Comparison of ENCODE assay signal across 16 cellular contexts in genomic region chr17:66715076-66715675, GRCh38.
A peak's percentile ranks its signal among the peaks of the same experiment; 100 is the strongest.
DNase-seq lines count a peak whose midpoint lies in the region; ATAC-seq and TF ChIP-seq lines count a peak whose summit lies in the region.
"Had no signal": no experiment of that assay in that cellular context is flagged by ENCODE, and none has a peak within 500 bp of the region (broad histone marks: within the 10 kb centered on the region; RNA-seq: fewer than 3 reads in every experiment).

No MANE protein-coding gene starts in this region.

- H3K4me3 ChIP-seq in neural progenitor cell (no peak overlapping the region), body of pancreas (no peak overlapping the region)
- H3K4me3 ChIP-seq: coronary artery, SJCRH30, thoracic aorta had no signal

- H2AFZ ChIP-seq in H9 (ENCODE audit: low read length): no peak overlapping the region
- peak overlapping the region; percentile 85 for H2AFZ ChIP-seq in neural progenitor cell (replicated peaks)

- H3K27me3 Mint-ChIP-seq in H9 (ENCODE audit: low read depth) (peaks cover 2% of the 10 kb centered on the region; the same call in 1 of the 2 replicates), neural progenitor cell (ENCODE audit: insufficient read depth, low read depth) (peaks cover 11% of the 10 kb centered on the region)
- H3K27me3 Mint-ChIP-seq: activated T-helper 17 cell treated with anti-CD3 and anti-CD28 coated beads, Interleukin-2, amount 50 U/mL, for 72 hours had no signal

- TF ChIP-seq POLR2A in body of pancreas (IDR thresholded peaks at IDR 0.05): no peak

- no peaks in the 10 kb centered on the region for H3F3A ChIP-seq in neural progenitor cell (ENCODE audit: low read depth)

- no peak overlapping the region for H2BK120ac ChIP-seq in H9 (ENCODE audit: low read depth, low read length, poor library complexity, severe bottlenecking)

- H4K8ac ChIP-seq in H9 (replicated peaks; ENCODE audit: insufficient read length, low read depth, low read length): no peak overlapping the region

- no peak overlapping the region for H3K27ac ChIP-seq in H9 (ENCODE audit: insufficient read length, low read depth, low read length)
- H3K27ac ChIP-seq in caudate nucleus (ENCODE audit: low read depth, low read length): peak overlapping the region; percentile 52
- H3K27ac ChIP-seq in neural progenitor cell: no peak overlapping the region
- no peak overlapping the region for H3K27ac ChIP-seq in body of pancreas
- H3K27ac ChIP-seq: coronary artery, neutrophil, SJCRH30, thoracic aorta had no signal

- H3K4me2 ChIP-seq in H9 (ENCODE audit: insufficient read depth, insufficient read length, low read length) (no peak overlapping the region), neural progenitor cell (peak overlapping the region; percentile 47)

- no peaks in the 10 kb centered on the region for H3K23me2 ChIP-seq in H9 (ENCODE audit: insufficient read length, low read depth, low read length, poor library complexity, severe bottlenecking)

- H3K9me3 Mint-ChIP-seq in H9 (no peaks in the 10 kb centered on the region), neural progenitor cell (no peaks in the 10 kb centered on the region)
- H3K9me3 Mint-ChIP-seq: activated T-helper 17 cell treated with anti-CD3 and anti-CD28 coated beads, Interleukin-2, amount 50 U/mL, for 72 hours had no signal

- no peak overlapping the region for H3K4me3 Mint-ChIP-seq in H9
- H3K4me3 Mint-ChIP-seq in neural progenitor cell: no peak overlapping the region

- H3K14ac ChIP-seq in H9 (ENCODE audit: insufficient read depth, low read length): no peak overlapping the region

- peak; percentile 28 for DNase-seq in H9
- DNase-seq in NCI-H2227 (lab: John Stamatoyannopoulos, UW; ENCODE audit: unreplicated experiment): peak; percentile 25
- DNase-seq in caudate nucleus (lab: John Stamatoyannopoulos, UW): no peak
- DNase-seq in neural progenitor cell (ENCODE audit: low spot score): no peak
- DNase-seq in COLO668 (lab: John Stamatoyannopoulos, UW; ENCODE audit: unreplicated experiment): no peak
- DNase-seq in body of pancreas: no peak
- no peak for DNase-seq in SKM-1 (lab: John Stamatoyannopoulos, UW; ENCODE audit: unreplicated experiment)
- DNase-seq: activated CD4-positive, alpha-beta T cell treated with anti-CD3 and anti-CD28 coated beads for 48 hours; aorta; right cardiac atrium; stimulated activated CD4-positive, alpha-beta T cell treated with anti-CD3 and anti-CD28 coated beads, Interleukin-2, amount 100 ng/mL, for 48 hours had no signal

- H3K27ac Mint-ChIP-seq in H9: peak overlapping the region; percentile 64 to 75 (median 68); a peak in 1 of 7 replicates
- H3K27ac Mint-ChIP-seq in neural progenitor cell: no peak overlapping the region

- intact Hi-C loops in body of pancreas (cut with DNase I): no loop called here

- H2BK5ac ChIP-seq in H9 (ENCODE audit: insufficient read length, low read length): no peak overlapping the region

- H3K79me1 ChIP-seq in H9 (ENCODE audit: insufficient read depth, low read depth, low read length, poor library complexity, severe bottlenecking): no peaks in the 10 kb centered on the region

- H3K56ac ChIP-seq in H9 (ENCODE audit: insufficient read length, low read depth, low read length): no peak overlapping the region

- H3K36me3 Mint-ChIP-seq in H9 (ENCODE audit: insufficient read depth in 1 of 3, low read depth in 3 of 3) (no peaks in the 10 kb centered on the region; a peak in 1 of 7 replicates), neural progenitor cell (no peaks in the 10 kb centered on the region)

- no peak overlapping the region for H4K91ac ChIP-seq in H9 (ENCODE audit: insufficient read length, low read depth, low read length)

- H4K20me1 ChIP-seq in H9 (ENCODE audit: control insufficient read depth, insufficient read depth, insufficient read length) (no peaks in the 10 kb centered on the region), neural progenitor cell (ENCODE audit: low read depth) (no peaks in the 10 kb centered on the region)

- no peak for ATAC-seq in body of pancreas

- H3K9me3 ChIP-seq in H9 (ENCODE audit: control insufficient read depth, low read depth, low read length) (no peaks in the 10 kb centered on the region), neural progenitor cell (ENCODE audit: low read depth) (no peaks in the 10 kb centered on the region), body of pancreas (no peaks in the 10 kb centered on the region)
- H3K9me3 ChIP-seq: neutrophil, SJCRH30, thoracic aorta had no signal

- H3K4me1 ChIP-seq in H9 (ENCODE audit: insufficient read depth, low read length) (peaks cover 7% of the 10 kb centered on the region), neural progenitor cell (peaks cover 20% of the 10 kb centered on the region), body of pancreas (peaks cover 38% of the 10 kb centered on the region)

- H3K9ac ChIP-seq in H9 (ENCODE audit: extremely low read depth, insufficient read length, low read length): no peak overlapping the region
- H3K9ac ChIP-seq in neural progenitor cell: no peak overlapping the region

- peaks cover 60 to 66% of the 10 kb centered on the region in 2 experiments for H3K4me1 Mint-ChIP-seq in H9
- H3K4me1 Mint-ChIP-seq in neural progenitor cell: peaks cover 57% of the 10 kb centered on the region

- no peak overlapping the region for H2BK12ac ChIP-seq in H9 (ENCODE audit: insufficient read length, low read depth, low read length)

- no peak overlapping the region for H2BK20ac ChIP-seq in H9 (ENCODE audit: low read depth, low read length, poor library complexity, severe bottlenecking)

- H2AK5ac ChIP-seq in H9 (ENCODE audit: insufficient read length, low read length): no peak overlapping the region

- no CpG with 5 or more reads among the region's 11 CpGs for WGBS in H9 (ENCODE audit: extremely low coverage, insufficient read length, low lambda C conversion rate)
- WGBS in body of pancreas, 2 donors: 49 to 50% methylated on average over 11 of the region's 11 CpGs

- H3K36me3 ChIP-seq in neural progenitor cell: no peaks in the 10 kb centered on the region
- no peaks in the 10 kb centered on the region for H3K36me3 ChIP-seq in body of pancreas (replicated peaks in 1 of 2; ENCODE audit: insufficient read depth in 1 of 2, low read depth in 2 of 2)
- H3K36me3 ChIP-seq: neutrophil, SJCRH30, thoracic aorta had no signal

- no peak overlapping the region for H3T11ph ChIP-seq in H9 (ENCODE audit: low read length)

- H2BK15ac ChIP-seq in H9 (ENCODE audit: low read depth, low read length): no peak overlapping the region

- H4K5ac ChIP-seq in H9 (ENCODE audit: insufficient read length, low read depth, low read length): no peak overlapping the region

- no peak overlapping the region for H3K4ac ChIP-seq in H9 (ENCODE audit: low read depth, low read length)

- H3K18ac ChIP-seq in H9 (ENCODE audit: insufficient read length, low read depth, low read length): no peak overlapping the region

- TF ChIP-seq CTCF in H9 (conservative IDR thresholded peaks at IDR 0.05): no peak
- no peak for TF ChIP-seq CTCF in neural progenitor cell (IDR thresholded peaks at IDR 0.05)
- TF ChIP-seq CTCF in body of pancreas (IDR thresholded peaks at IDR 0.05): no peak

- no peak overlapping the region for H3K23ac ChIP-seq in H9 (ENCODE audit: insufficient read length, low read depth, low read length)

- no peaks in the 10 kb centered on the region for H3K27me3 ChIP-seq in H9 (ENCODE audit: insufficient read depth, low read length)
- no peaks in the 10 kb centered on the region for H3K27me3 ChIP-seq in neural progenitor cell
- no peaks in the 10 kb centered on the region for H3K27me3 ChIP-seq in body of pancreas
- H3K27me3 ChIP-seq: neutrophil, SJCRH30 had no signal

- H3K79me2 ChIP-seq in H9 (ENCODE audit: insufficient read depth, low read length) (no peaks in the 10 kb centered on the region), neural progenitor cell (ENCODE audit: low read depth) (no peaks in the 10 kb centered on the region)

Comparison
In these comparisons a context has a peak if more than half of its experiments do, and no peak if none do; other contexts are left out.
1. DNase-seq: peak in H9 (single experiment) and NCI-H2227 (single experiment); none in caudate nucleus (0 of 61), neural progenitor cell (single experiment), COLO668 (single experiment), body of pancreas (0 of 4) and SKM-1 (single experiment).